Comparison of ENCODE assay signal across 1 cellular context in genomic region chr1:35555601-35556477, GRCh38.
TF ChIP-seq lines count a peak whose summit lies in the region.

No MANE protein-coding gene starts in this region.

TF ChIP-seq in HepG2, 621 proteins besides CTCF, POLR2A, EP300 and RAD21 (continued from another document and continues in another):
- TF ChIP-seq DZIP1 (CRISPR knock-in tag; IDR thresholded peaks at IDR 0.05), result no peak
- TF ChIP-seq CREM (IDR thresholded peaks at IDR 0.05), result peak; percentile 75; the same call in 1 of the 2 replicates
- no peak for TF ChIP-seq CREM (CRISPR knock-in tag; IDR thresholded peaks at IDR 0.05)
- no peak; the same call in 1 of the 2 replicates for TF ChIP-seq ZBTB7B (CRISPR knock-in tag; IDR thresholded peaks at IDR 0.05)
- no peak for TF ChIP-seq MLLT10 (CRISPR knock-in tag; IDR thresholded peaks at IDR 0.05)
- TF ChIP-seq ZNF225 (CRISPR knock-in tag; IDR thresholded peaks at IDR 0.05), result no peak
- TF ChIP-seq, protein P1, sequence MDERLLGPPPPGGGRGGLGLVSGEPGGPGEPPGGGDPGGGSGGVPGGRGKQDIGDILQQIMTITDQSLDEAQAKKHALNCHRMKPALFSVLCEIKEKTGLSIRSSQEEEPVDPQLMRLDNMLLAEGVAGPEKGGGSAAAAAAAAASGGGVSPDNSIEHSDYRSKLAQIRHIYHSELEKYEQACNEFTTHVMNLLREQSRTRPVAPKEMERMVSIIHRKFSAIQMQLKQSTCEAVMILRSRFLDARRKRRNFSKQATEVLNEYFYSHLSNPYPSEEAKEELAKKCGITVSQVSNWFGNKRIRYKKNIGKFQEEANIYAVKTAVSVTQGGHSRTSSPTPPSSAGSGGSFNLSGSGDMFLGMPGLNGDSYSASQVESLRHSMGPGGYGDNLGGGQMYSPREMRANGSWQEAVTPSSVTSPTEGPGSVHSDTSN (CRISPR knock-in tag; IDR thresholded peaks at IDR 0.05), result no peak
- no peak for TF ChIP-seq ZNF572 (CRISPR knock-in tag; IDR thresholded peaks at IDR 0.05)
- TF ChIP-seq ZNF136 (CRISPR knock-in tag; IDR thresholded peaks at IDR 0.05; ENCODE audit: low read depth), result no peak
- TF ChIP-seq ZNF17 (CRISPR knock-in tag; IDR thresholded peaks at IDR 0.05), result no peak
- TF ChIP-seq ZC3H13 (CRISPR knock-in tag; IDR thresholded peaks at IDR 0.05), result no peak
- peak; percentile 60; the same call in 1 of the 2 replicates for TF ChIP-seq TCF7 (IDR thresholded peaks at IDR 0.05; ENCODE audit: low read depth)
- TF ChIP-seq ZNF251 (CRISPR knock-in tag; IDR thresholded peaks at IDR 0.05), result no peak
- TF ChIP-seq, protein P2, sequence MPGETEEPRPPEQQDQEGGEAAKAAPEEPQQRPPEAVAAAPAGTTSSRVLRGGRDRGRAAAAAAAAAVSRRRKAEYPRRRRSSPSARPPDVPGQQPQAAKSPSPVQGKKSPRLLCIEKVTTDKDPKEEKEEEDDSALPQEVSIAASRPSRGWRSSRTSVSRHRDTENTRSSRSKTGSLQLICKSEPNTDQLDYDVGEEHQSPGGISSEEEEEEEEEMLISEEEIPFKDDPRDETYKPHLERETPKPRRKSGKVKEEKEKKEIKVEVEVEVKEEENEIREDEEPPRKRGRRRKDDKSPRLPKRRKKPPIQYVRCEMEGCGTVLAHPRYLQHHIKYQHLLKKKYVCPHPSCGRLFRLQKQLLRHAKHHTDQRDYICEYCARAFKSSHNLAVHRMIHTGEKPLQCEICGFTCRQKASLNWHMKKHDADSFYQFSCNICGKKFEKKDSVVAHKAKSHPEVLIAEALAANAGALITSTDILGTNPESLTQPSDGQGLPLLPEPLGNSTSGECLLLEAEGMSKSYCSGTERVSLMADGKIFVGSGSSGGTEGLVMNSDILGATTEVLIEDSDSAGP (CRISPR knock-in tag; IDR thresholded peaks at IDR 0.05; ENCODE audit: borderline replicate concordance), result no peak
- TF ChIP-seq MAX (IDR thresholded peaks at IDR 0.05), result no peak
- no peak for TF ChIP-seq ZNF678 (CRISPR knock-in tag; IDR thresholded peaks at IDR 0.05)
- peak; percentile 34; the same call in 1 of the 2 replicates for TF ChIP-seq SNAPC2 (CRISPR knock-in tag; IDR thresholded peaks at IDR 0.05)
- no peak for TF ChIP-seq WIZ (CRISPR knock-in tag; IDR thresholded peaks at IDR 0.05)
- TF ChIP-seq PCBP2 (optimal IDR thresholded peaks at IDR 0.05; ENCODE audit: low read depth, low read length, poor library complexity, severe bottlenecking), result no peak
- no peak for TF ChIP-seq ASH2L (IDR thresholded peaks at IDR 0.05; ENCODE audit: insufficient read length, low read depth, low read length)
- no peak for TF ChIP-seq RBAK (CRISPR knock-in tag; IDR thresholded peaks at IDR 0.05)
- TF ChIP-seq ZSCAN21 (CRISPR knock-in tag; IDR thresholded peaks at IDR 0.05; ENCODE audit: borderline replicate concordance), result no peak
- no peak for TF ChIP-seq TFDP1 (CRISPR knock-in tag; IDR thresholded peaks at IDR 0.05; ENCODE audit: borderline replicate concordance)
- TF ChIP-seq NFE2 (CRISPR knock-in tag; IDR thresholded peaks at IDR 0.05), result no peak
- TF ChIP-seq IRF2 (CRISPR knock-in tag; IDR thresholded peaks at IDR 0.05), result no peak
- TF ChIP-seq MYNN (CRISPR knock-in tag; IDR thresholded peaks at IDR 0.05; ENCODE audit: low read depth), result no peak
- no peak for TF ChIP-seq REXO4 (CRISPR knock-in tag; IDR thresholded peaks at IDR 0.05; ENCODE audit: borderline replicate concordance)
- TF ChIP-seq CHCHD3 (CRISPR knock-in tag; IDR thresholded peaks at IDR 0.05), result no peak
- TF ChIP-seq NCOA1 (CRISPR knock-in tag; IDR thresholded peaks at IDR 0.05), result no peak
- TF ChIP-seq GABPB1 (CRISPR knock-in tag; IDR thresholded peaks at IDR 0.05), result no peak
- 0 out of 2 replicates have a peak, but pooled peaks have one; percentile 29 for TF ChIP-seq ZMYM2 (CRISPR knock-in tag; IDR thresholded peaks at IDR 0.05)
- TF ChIP-seq, protein P3, sequence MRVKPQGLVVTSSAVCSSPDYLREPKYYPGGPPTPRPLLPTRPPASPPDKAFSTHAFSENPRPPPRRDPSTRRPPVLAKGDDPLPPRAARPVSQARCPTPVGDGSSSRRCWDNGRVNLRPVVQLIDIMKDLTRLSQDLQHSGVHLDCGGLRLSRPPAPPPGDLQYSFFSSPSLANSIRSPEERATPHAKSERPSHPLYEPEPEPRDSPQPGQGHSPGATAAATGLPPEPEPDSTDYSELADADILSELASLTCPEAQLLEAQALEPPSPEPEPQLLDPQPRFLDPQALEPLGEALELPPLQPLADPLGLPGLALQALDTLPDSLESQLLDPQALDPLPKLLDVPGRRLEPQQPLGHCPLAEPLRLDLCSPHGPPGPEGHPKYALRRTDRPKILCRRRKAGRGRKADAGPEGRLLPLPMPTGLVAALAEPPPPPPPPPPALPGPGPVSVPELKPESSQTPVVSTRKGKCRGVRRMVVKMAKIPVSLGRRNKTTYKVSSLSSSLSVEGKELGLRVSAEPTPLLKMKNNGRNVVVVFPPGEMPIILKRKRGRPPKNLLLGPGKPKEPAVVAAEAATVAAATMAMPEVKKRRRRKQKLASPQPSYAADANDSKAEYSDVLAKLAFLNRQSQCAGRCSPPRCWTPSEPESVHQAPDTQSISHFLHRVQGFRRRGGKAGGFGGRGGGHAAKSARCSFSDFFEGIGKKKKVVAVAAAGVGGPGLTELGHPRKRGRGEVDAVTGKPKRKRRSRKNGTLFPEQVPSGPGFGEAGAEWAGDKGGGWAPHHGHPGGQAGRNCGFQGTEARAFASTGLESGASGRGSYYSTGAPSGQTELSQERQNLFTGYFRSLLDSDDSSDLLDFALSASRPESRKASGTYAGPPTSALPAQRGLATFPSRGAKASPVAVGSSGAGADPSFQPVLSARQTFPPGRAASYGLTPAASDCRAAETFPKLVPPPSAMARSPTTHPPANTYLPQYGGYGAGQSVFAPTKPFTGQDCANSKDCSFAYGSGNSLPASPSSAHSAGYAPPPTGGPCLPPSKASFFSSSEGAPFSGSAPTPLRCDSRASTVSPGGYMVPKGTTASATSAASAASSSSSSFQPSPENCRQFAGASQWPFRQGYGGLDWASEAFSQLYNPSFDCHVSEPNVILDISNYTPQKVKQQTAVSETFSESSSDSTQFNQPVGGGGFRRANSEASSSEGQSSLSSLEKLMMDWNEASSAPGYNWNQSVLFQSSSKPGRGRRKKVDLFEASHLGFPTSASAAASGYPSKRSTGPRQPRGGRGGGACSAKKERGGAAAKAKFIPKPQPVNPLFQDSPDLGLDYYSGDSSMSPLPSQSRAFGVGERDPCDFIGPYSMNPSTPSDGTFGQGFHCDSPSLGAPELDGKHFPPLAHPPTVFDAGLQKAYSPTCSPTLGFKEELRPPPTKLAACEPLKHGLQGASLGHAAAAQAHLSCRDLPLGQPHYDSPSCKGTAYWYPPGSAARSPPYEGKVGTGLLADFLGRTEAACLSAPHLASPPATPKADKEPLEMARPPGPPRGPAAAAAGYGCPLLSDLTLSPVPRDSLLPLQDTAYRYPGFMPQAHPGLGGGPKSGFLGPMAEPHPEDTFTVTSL (CRISPR knock-in tag; IDR thresholded peaks at IDR 0.05; ENCODE audit: borderline replicate concordance), result peak; percentile 82; the same call in 1 of the 2 replicates
- TF ChIP-seq ZNF737 (CRISPR knock-in tag; IDR thresholded peaks at IDR 0.05; ENCODE audit: borderline replicate concordance), result no peak
- peak; percentile 74; the same call in 1 of the 2 replicates for TF ChIP-seq NFIC (IDR thresholded peaks at IDR 0.05; ENCODE audit: low read length)
- TF ChIP-seq ZBTB25 (CRISPR knock-in tag; IDR thresholded peaks at IDR 0.05), result no peak
- no peak for TF ChIP-seq ZFP37 (CRISPR knock-in tag; IDR thresholded peaks at IDR 0.05; ENCODE audit: borderline replicate concordance)
- TF ChIP-seq RFX3 (CRISPR knock-in tag; IDR thresholded peaks at IDR 0.05), result no peak
- TF ChIP-seq ZNF383 (CRISPR knock-in tag; IDR thresholded peaks at IDR 0.05; ENCODE audit: borderline replicate concordance), result no peak
- no peak; the same call in 1 of the 2 replicates for TF ChIP-seq ETV5 (CRISPR knock-in tag; IDR thresholded peaks at IDR 0.05; ENCODE audit: borderline replicate concordance)
- no peak for TF ChIP-seq SMARCC2 (IDR thresholded peaks at IDR 0.05)
- no peak for TF ChIP-seq TBP (CRISPR knock-in tag; IDR thresholded peaks at IDR 0.05)
- no peak for TF ChIP-seq TEAD3 (CRISPR knock-in tag; optimal IDR thresholded peaks at IDR 0.05; ENCODE audit: borderline replicate concordance)
- no peak for TF ChIP-seq ZNF317 (CRISPR knock-in tag; IDR thresholded peaks at IDR 0.05)
- no peak for TF ChIP-seq HNF1B (CRISPR knock-in tag; IDR thresholded peaks at IDR 0.05)
- TF ChIP-seq, protein P4, sequence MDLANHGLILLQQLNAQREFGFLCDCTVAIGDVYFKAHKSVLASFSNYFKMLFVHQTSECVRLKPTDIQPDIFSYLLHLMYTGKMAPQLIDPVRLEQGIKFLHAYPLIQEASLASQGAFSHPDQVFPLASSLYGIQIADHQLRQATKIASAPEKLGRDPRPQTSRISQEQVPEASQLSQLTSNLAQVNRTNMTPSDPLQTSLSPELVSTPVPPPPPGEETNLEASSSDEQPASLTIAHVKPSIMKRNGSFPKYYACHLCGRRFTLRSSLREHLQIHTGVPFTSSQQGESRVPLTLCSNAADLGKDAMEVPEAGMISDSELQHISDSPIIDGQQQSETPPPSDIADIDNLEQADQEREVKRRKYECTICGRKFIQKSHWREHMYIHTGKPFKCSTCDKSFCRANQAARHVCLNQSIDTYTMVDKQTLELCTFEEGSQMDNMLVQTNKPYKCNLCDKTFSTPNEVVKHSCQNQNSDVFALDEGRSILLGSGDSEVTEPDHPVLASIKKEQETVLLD (CRISPR knock-in tag; IDR thresholded peaks at IDR 0.05; ENCODE audit: low read depth), result no peak
- peak in 1 of 2 experiments; percentile 38; a peak in 1 of 4 replicates for TF ChIP-seq KLF16 (CRISPR knock-in tag; IDR thresholded peaks at IDR 0.05)
- TF ChIP-seq ZFP36L1 (CRISPR knock-in tag; IDR thresholded peaks at IDR 0.05), result no peak
- 0 out of 2 replicates have a peak, but pooled peaks have one; percentile 12 for TF ChIP-seq POGZ (CRISPR knock-in tag; IDR thresholded peaks at IDR 0.05)
- no peak for TF ChIP-seq PCBP1 (IDR thresholded peaks at IDR 0.05; ENCODE audit: borderline replicate concordance, low read depth, low read length)
- no peak for TF ChIP-seq ATF5 (CRISPR knock-in tag; IDR thresholded peaks at IDR 0.05; ENCODE audit: low read depth)
- TF ChIP-seq SIX1 (CRISPR knock-in tag; IDR thresholded peaks at IDR 0.05; ENCODE audit: borderline replicate concordance), result peak; percentile 69; the same call in 1 of the 2 replicates
- TF ChIP-seq MIXL1 (CRISPR knock-in tag; IDR thresholded peaks at IDR 0.05), result peak; percentile 26; the same call in 1 of the 2 replicates
- no peak for TF ChIP-seq REPIN1 (CRISPR knock-in tag; IDR thresholded peaks at IDR 0.05; ENCODE audit: borderline replicate concordance, low read depth)
- TF ChIP-seq SP5 (CRISPR knock-in tag; IDR thresholded peaks at IDR 0.05; ENCODE audit: borderline replicate concordance, low read depth), result no peak
- TF ChIP-seq HOXA5 (CRISPR knock-in tag; IDR thresholded peaks at IDR 0.05), result no peak
- TF ChIP-seq NPAS2 (CRISPR knock-in tag; IDR thresholded peaks at IDR 0.05; ENCODE audit: borderline replicate concordance), result no peak
